In genomic region chrX:106100442-106100841, GRCh38 we compare ENCODE assay signal across 24 cellular contexts.
"Had no signal": no experiment of that assay in that cellular context is flagged by ENCODE, and none has a peak within 500 bp of the region (broad histone marks: within the 10 kb centered on the region; RNA-seq: fewer than 3 reads in every experiment).

No MANE protein-coding gene starts in this region.

- H3K27ac Mint-ChIP-seq: dendritic cell treated with granulocyte-macrophage colony-stimulating factor and Interleukin-4, amounts not matched to agents 40 ng/mL and 50 ng/mL, for 4 days; effector memory CD8-positive, alpha-beta T cell; endodermal cell had no signal

- H3K4me1 Mint-ChIP-seq: endodermal cell had no signal

- H3K27ac ChIP-seq: colonic mucosa, coronary artery, dorsolateral prefrontal cortex, epithelial cell of prostate, esophagus muscularis mucosa, esophagus squamous epithelium, foreskin keratinocyte, gastrocnemius medialis, gastroesophageal sphincter, heart left ventricle, heart right ventricle had no signal

- H3K27me3 ChIP-seq: colonic mucosa, esophagus muscularis mucosa, esophagus squamous epithelium, foreskin keratinocyte, gastrocnemius medialis, gastroesophageal sphincter had no signal

- H3K4me3 ChIP-seq: colonic mucosa, coronary artery, dorsolateral prefrontal cortex, esophagus muscularis mucosa, esophagus squamous epithelium, gastrocnemius medialis, gastroesophageal sphincter, heart left ventricle, heart right ventricle had no signal

- H3K36me3 ChIP-seq: colonic mucosa, esophagus muscularis mucosa, esophagus squamous epithelium, gastrocnemius medialis, gastroesophageal sphincter, heart left ventricle, heart right ventricle had no signal

- H3K4me3 Mint-ChIP-seq: dendritic cell treated with granulocyte-macrophage colony-stimulating factor and Interleukin-4, amounts not matched to agents 40 ng/mL and 50 ng/mL, for 4 days; effector memory CD8-positive, alpha-beta T cell; endodermal cell had no signal

- H3K9me3 ChIP-seq: colonic mucosa, esophagus muscularis mucosa, esophagus squamous epithelium, gastrocnemius medialis, gastroesophageal sphincter, heart left ventricle, heart right ventricle had no signal

- DNase-seq: colonic mucosa; cortex of kidney; dermis blood vessel endothelial cell; dorsolateral prefrontal cortex; effector CD4-positive, alpha-beta T cell; effector CD8-positive, alpha-beta T cell; effector memory CD4-positive, alpha-beta T cell; effector memory CD8-positive, alpha-beta T cell; endodermal cell; erythroblast; esophagus squamous epithelium; foreskin fibroblast; foreskin keratinocyte; foreskin melanocyte; gastrocnemius medialis; glutamatergic neuron; head of caudate nucleus; heart left ventricle; heart right ventricle had no signal

- H3K27me3 Mint-ChIP-seq: dendritic cell treated with granulocyte-macrophage colony-stimulating factor and Interleukin-4, amounts not matched to agents 40 ng/mL and 50 ng/mL, for 4 days; effector memory CD8-positive, alpha-beta T cell had no signal

- H3K4me1 ChIP-seq: colonic mucosa, esophagus muscularis mucosa, esophagus squamous epithelium, foreskin keratinocyte, gastrocnemius medialis, gastroesophageal sphincter, heart left ventricle, heart right ventricle had no signal
